Comparison of ENCODE assay signal across 17 cellular contexts in the genomic region with DNA sequence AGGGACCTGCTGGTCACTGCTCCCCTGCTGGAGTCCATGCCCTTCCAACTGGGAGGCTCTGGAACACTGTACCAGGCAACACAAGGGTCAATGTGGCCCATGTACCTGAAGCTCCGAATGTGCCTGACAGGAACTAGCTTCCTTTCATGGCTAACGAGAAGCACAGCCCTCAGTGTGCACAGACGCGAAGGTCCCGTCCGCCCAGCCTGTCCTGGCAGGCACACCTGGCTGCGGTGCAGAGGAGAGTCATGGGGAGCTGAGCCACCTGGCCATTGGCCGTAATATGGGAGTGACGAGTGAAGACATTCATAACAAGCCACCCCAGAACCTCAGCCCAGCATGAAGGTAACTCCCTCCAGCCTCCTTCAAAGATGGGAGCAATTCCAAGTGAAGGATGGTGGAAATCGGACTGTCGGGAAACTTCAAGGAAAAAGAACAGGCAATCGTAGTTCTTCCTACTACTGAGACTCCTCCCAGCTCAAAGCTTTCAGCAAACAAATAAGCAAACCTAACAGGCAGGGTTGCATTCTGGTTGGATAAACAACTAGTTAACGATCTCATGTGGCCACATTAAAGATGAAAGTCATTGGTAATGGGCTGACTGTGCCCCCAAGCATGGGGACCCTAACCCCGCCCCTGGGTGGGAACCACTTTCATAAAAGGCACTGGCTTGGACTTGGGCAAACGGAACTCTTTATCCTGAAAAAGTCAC. TPM values are rescaled to one million over a fixed set of nuclear protein-coding genes. Genes with fewer than 3 reads are reported as not detected.
DNase-seq lines count a peak whose midpoint lies in the region; ATAC-seq, FAIRE-seq and TF ChIP-seq lines count a peak whose summit lies in the region.
"Had no signal": no experiment of that assay in that cellular context is flagged by ENCODE, and none has a peak within 500 bp of the region (broad histone marks: within the 10 kb centered on the region; RNA-seq: fewer than 3 reads in every experiment).

No MANE protein-coding gene starts in this region.

- H3K79me2 ChIP-seq in DND-41 (ENCODE audit: insufficient read depth, low read length) = peaks cover 84% of the 10 kb centered on the region
- peaks cover 3 to 73% of the 10 kb centered on the region in 2 experiments; a peak in 3 of 4 replicates for H3K79me2 ChIP-seq in H1 (ENCODE audit: control insufficient read depth in 1 of 2, insufficient read depth in 2 of 2, low read length in 2 of 2)
- peaks cover 97% of the 10 kb centered on the region for H3K79me2 ChIP-seq in osteoblast (ENCODE audit: insufficient read depth, low read length)

- H3K4ac ChIP-seq in H1 (replicated peaks; ENCODE audit: insufficient read length, low read depth, low read length) = no peak overlapping the region

- 89% methylated on average over 15 of the region's 15 CpGs; no CpG with 5 or more reads in 1 of the 2 experiments for WGBS in H1 (ENCODE audit: extremely low coverage in 1 of 2, insufficient coverage in 1 of 2, insufficient read length in 1 of 2, insufficient replicate concordance in 2 of 2, low coverage in 1 of 2, low lambda C conversion rate in 2 of 2, missing lambda C conversion rate in 1 of 2), 2 experiments

- no peak overlapping the region for H2AK5ac ChIP-seq in H1 (ENCODE audit: low read depth, low read length)

- H3K79me1 ChIP-seq in H1 (ENCODE audit: low read depth, low read length) = peaks cover 29% of the 10 kb centered on the region

- no peak for FAIRE-seq in H1 (lab: Jason Lieb, UNC)

- no peak for TF ChIP-seq EP300 in H1 (IDR thresholded peaks at IDR 0.05; ENCODE audit: borderline replicate concordance in 1 of 2, low read depth in 2 of 2, low read length in 2 of 2)

- H3K18ac ChIP-seq in H1 (ENCODE audit: extremely low read depth, low read length) = peak overlapping the region; percentile 44; the same call in 1 of the 2 replicates

- TF ChIP-seq RAD21 in H1 (IDR thresholded peaks at IDR 0.05 in 1 of 2, conservative IDR thresholded peaks at IDR 0.05 in 1 of 2; ENCODE audit: low read depth in 2 of 2, low read length in 2 of 2) = no peak

- CTCF ChIA-PET in H1 (lab: Charles Lee; ENCODE audit: partially characterized antibody) = interaction anchor here (1.0 to 3.6 kb wide), 7 partner anchors 11 to 82 kb away, joined by 3 to 18 read pairs (median 6); no protein-coding TSS in a partner anchor
- CTCF ChIA-PET in A673 (lab: Charles Lee) = no interaction called here

- H3K27me3 ChIP-seq in DND-41 (ENCODE audit: insufficient read depth, low read length, poor library complexity) (no peaks in the 10 kb centered on the region), H1 (replicated peaks in 1 of 4; ENCODE audit: control insufficient read depth in 3 of 4, extremely low read depth in 1 of 4, insufficient read depth in 3 of 4, low read length in 3 of 4) (no peaks in the 10 kb centered on the region; a peak in 1 of 7 replicates), osteoblast (ENCODE audit: insufficient read depth, low read length) (no peaks in the 10 kb centered on the region), A673 (replicated peaks; ENCODE audit: insufficient read depth, low read depth, low read length, poor library complexity) (no peaks in the 10 kb centered on the region)
- H3K27me3 ChIP-seq: BE2C had no signal

- no peak overlapping the region; the same call in 1 of the 2 replicates for H2BK12ac ChIP-seq in H1 (ENCODE audit: low read depth, low read length)

- ATAC-seq in DND-41 (ENCODE audit: insufficient read depth, low read depth) (no peak), GM19467 (IDR thresholded peaks at IDR 0.05; ENCODE audit: unreplicated experiment) (no peak)
- ATAC-seq: activated T-helper 17 cell treated with anti-CD3 and anti-CD28 coated beads, Interleukin-2, amount 50 U/mL, for 72 hours had no signal

- POLR2A ChIA-PET in H1 (lab: Charles Lee; ENCODE audit: partially characterized antibody) (interaction anchor here (0.7 to 4.0 kb wide), 10 partner anchors 11 to 176 kb away, joined by 3 to 42 read pairs (median 3); partner anchors contain the start of genes TMEM11 and USP22), A673 (lab: Charles Lee; ENCODE audit: low non-redundant PET) (no interaction called here)

- no peak overlapping the region for H3K4me2 ChIP-seq in DND-41 (ENCODE audit: insufficient read depth, low read length)
- peak overlapping the region; percentile 59 to 66; a peak in 3 of 4 replicates for H3K4me2 ChIP-seq in H1 (ENCODE audit: insufficient read depth in 1 of 2, low read depth in 2 of 2, low read length in 2 of 2)
- H3K4me2 ChIP-seq in osteoblast (ENCODE audit: insufficient read depth, low read length) = no peak overlapping the region

- H4K5ac ChIP-seq in H1 (ENCODE audit: insufficient read length, low read depth, low read length) = no peak overlapping the region

- H4K91ac ChIP-seq in H1 (replicated peaks; ENCODE audit: insufficient read length, low read length) = no peak overlapping the region

- no peak overlapping the region for H2BK20ac ChIP-seq in H1 (ENCODE audit: low read length)

- H3K27ac ChIP-seq in DND-41 (ENCODE audit: low read length) (0 out of 2 replicates have a peak overlapping the region, but pooled peaks have one; percentile 10), H1 (ENCODE audit: low read depth, low read length) (no peak overlapping the region), osteoblast (ENCODE audit: low read depth, low read length) (no peak overlapping the region), A673 (ENCODE audit: low read depth, low read length, poor library complexity, severe bottlenecking) (no peak overlapping the region)

- H3K9me3 ChIP-seq in DND-41 (ENCODE audit: insufficient read depth, low read length, severe bottlenecking) (no peaks in the 10 kb centered on the region), H1 (ENCODE audit: insufficient read depth in 2 of 2, low read depth in 1 of 2, low read length in 1 of 2) (no peaks in the 10 kb centered on the region), osteoblast (ENCODE audit: low read depth, low read length) (no peaks in the 10 kb centered on the region), A673 (ENCODE audit: low read depth, low read length, poor library complexity, severe bottlenecking) (no peaks in the 10 kb centered on the region)
- H3K9me3 ChIP-seq: BE2C had no signal

- BruUV-seq in A673 (replicated peaks; lab: Mats Ljungman, UMichigan) = no TSS peak

- no peak overlapping the region for H4K8ac ChIP-seq in H1 (ENCODE audit: extremely low read depth, insufficient read depth, low read length)

- H3K23me2 ChIP-seq in H1 (ENCODE audit: low read depth, low read length) = no peaks in the 10 kb centered on the region; the same call in 1 of the 2 replicates

- no peaks in the 10 kb centered on the region for H3K4me1 ChIP-seq in DND-41 (ENCODE audit: insufficient read depth, low read length)
- H3K4me1 ChIP-seq in H1 (replicated peaks in 1 of 4; ENCODE audit: control insufficient read depth in 3 of 4, insufficient read depth in 4 of 4, low read length in 3 of 4) = peaks cover 16 to 31% (median 24%) of the 10 kb centered on the region in 4 experiments
- peaks cover 3% of the 10 kb centered on the region for H3K4me1 ChIP-seq in osteoblast (ENCODE audit: insufficient read depth, low read length)
- H3K4me1 ChIP-seq in A673 (ENCODE audit: insufficient read depth, low read length, poor library complexity, severe bottlenecking) = no peaks in the 10 kb centered on the region

- H3K9ac ChIP-seq in DND-41 (ENCODE audit: low read depth, low read length) (no peak overlapping the region), H1 (replicated peaks in 1 of 4; ENCODE audit: extremely low read depth in 1 of 4, low read depth in 3 of 4, low read length in 3 of 4) (peak overlapping the region in 1 of 4 experiments; percentile 1; a peak in 1 of 7 replicates)

- intact Hi-C loops in A673 (cut with micrococcal nuclease; ENCODE audit: unreplicated experiment) = no loop called here

- no peak overlapping the region for H2BK120ac ChIP-seq in H1 (replicated peaks; ENCODE audit: low read depth, low read length)

- no peak overlapping the region for H3K23ac ChIP-seq in H1 (ENCODE audit: insufficient read length)

- H3K4me3 ChIP-seq in DND-41 (ENCODE audit: low read depth in 1 of 2, low read length in 2 of 2) = no peak overlapping the region
- H3K4me3 ChIP-seq in LNCaP clone FGC (ENCODE audit: low read depth, low read length) = peak overlapping the region; percentile 33
- H3K4me3 ChIP-seq in H1 (ENCODE audit: extremely low read depth in 1 of 4, insufficient read depth in 2 of 4, low read depth in 3 of 4, low read length in 4 of 4) = peak overlapping the region in 1 of 4 experiments; percentile 33; a peak in 2 of 8 replicates
- H3K4me3 ChIP-seq in osteoblast (ENCODE audit: insufficient read depth, low read length) = no peak overlapping the region
- H3K4me3 ChIP-seq in A673 (ENCODE audit: low read depth, low read length, poor library complexity, severe bottlenecking) = no peak overlapping the region

- TF ChIP-seq CTCF in DND-41 (IDR thresholded peaks at IDR 0.05; ENCODE audit: borderline replicate concordance, extremely low read depth, low read length, poor library complexity, severe bottlenecking) (no peak), LNCaP clone FGC (IDR thresholded peaks at IDR 0.05; ENCODE audit: control insufficient read depth, extremely low read depth, insufficient read depth) (no peak), H1 (IDR thresholded peaks at IDR 0.05; ENCODE audit: control extremely low read depth in 1 of 3, insufficient read depth in 1 of 3, low read depth in 1 of 3, low read length in 3 of 3) (no peak), osteoblast (IDR thresholded peaks at IDR 0.05; ENCODE audit: extremely low read depth, low read depth, low read length) (no peak), A673 (conservative IDR thresholded peaks at IDR 0.05; ENCODE audit: low read depth, low read length) (no peak)

- H2AFZ ChIP-seq in DND-41 (ENCODE audit: low read depth, low read length) = no peak overlapping the region
- H2AFZ ChIP-seq in H1 (ENCODE audit: low read length) = no peak overlapping the region
- no peak overlapping the region for H2AFZ ChIP-seq in osteoblast (ENCODE audit: low read length)

- no peak overlapping the region for H3K56ac ChIP-seq in H1 (replicated peaks; ENCODE audit: insufficient read length, low read depth, low read length)

- H2BK5ac ChIP-seq in H1 (ENCODE audit: low read depth, low read length) = peak overlapping the region; percentile 71; the same call in 1 of the 2 replicates

- TF ChIP-seq POLR2A in H1 (IDR thresholded peaks at IDR 0.05; ENCODE audit: control extremely low read depth in 1 of 2, low read depth in 2 of 2, low read length in 2 of 2) = no peak

- H3K14ac ChIP-seq in H1 (ENCODE audit: insufficient read length) = no peak overlapping the region

- H4K20me1 ChIP-seq in DND-41 (ENCODE audit: insufficient read depth, low read length) (peaks cover 93% of the 10 kb centered on the region), H1 (replicated peaks in 1 of 2; ENCODE audit: control insufficient read depth in 1 of 2, insufficient read depth in 2 of 2, low read length in 2 of 2) (peaks cover 33 to 63% of the 10 kb centered on the region in 2 experiments), osteoblast (ENCODE audit: insufficient read depth, low read length) (peaks cover 71% of the 10 kb centered on the region)

- H3K36me3 ChIP-seq in DND-41 (ENCODE audit: insufficient read depth, low read length) = peaks cover 67% of the 10 kb centered on the region
- peaks cover 6 to 20% (median 11%) of the 10 kb centered on the region in 4 experiments; a peak in 7 of 8 replicates for H3K36me3 ChIP-seq in H1 (ENCODE audit: control insufficient read depth in 2 of 4, insufficient read depth in 4 of 4, low read length in 3 of 4)
- H3K36me3 ChIP-seq in osteoblast (ENCODE audit: insufficient read depth, low read length) = peaks cover 27% of the 10 kb centered on the region
- peaks cover 28% of the 10 kb centered on the region for H3K36me3 ChIP-seq in A673 (ENCODE audit: insufficient read depth, low read length, poor library complexity, severe bottlenecking)

- DNase-seq in DND-41 (no peak), LNCaP clone FGC (ENCODE audit: low read depth) (peak; percentile 72), H1 (ENCODE audit: low read depth in 1 of 2, low spot score in 2 of 2) (no peak), osteoblast (ENCODE audit: insufficient read length, low spot score, missing footprints) (peak; percentile 83), A673 (ENCODE audit: low spot score) (no peak), D341Med (ENCODE audit: low spot score) (no peak), GM19240 (ENCODE audit: insufficient read length, low spot score) (no peak)
- DNase-seq: activated CD4-positive, alpha-beta memory T cell treated with anti-CD3 and anti-CD28 coated beads for 36 hours; aorta; foreskin melanocyte; immature natural killer cell; NCI-H2171 treated with DMSO at 0.1 percent for 48 hours; occipital lobe; stimulated activated CD4-positive, alpha-beta T cell treated with anti-CD3 and anti-CD28 coated beads, Interleukin-12 subunit alpha, Interleukin-12 subunit beta, amount 100 ng/mL, for 4 hours had no signal

- no peak overlapping the region for H2BK15ac ChIP-seq in H1 (ENCODE audit: low read length)

RNA-seq across cellular contexts. Expression of gene TMEM11, which starts 13.2 kb away (rescaled TPM):
- 33.3 and 34.2 TPM in 2 replicates for total RNA-seq in H1 (2021; fragmentation: NEBNext Ultra II Directional; extraction: Animal tissue kit (Norgen Biotek cat#: 25700))
- polyA plus RNA-seq in H1 (2011; rRNA removed) = 90.4 and 133 TPM in 2 replicates
- 66.8 TPM for polyA plus RNA-seq in H1 (2011; cell fraction: cytosol; rRNA removed)
- 70.3 TPM for polyA plus RNA-seq in H1 (2011; cell fraction: nucleus; rRNA removed)
- 23.0 to 40.0 TPM (median 34.0 TPM) in 4 replicates for polyA plus RNA-seq in H1 (2012, experiment 1 of 2)
- polyA plus RNA-seq in H1 (2012, experiment 2 of 2) = 35.1 TPM
- 29.5 TPM for polyA plus RNA-seq in H1 (2013, experiment 1 of 2)
- polyA plus RNA-seq in H1 (2013, experiment 2 of 2) = 29.8 TPM
- polyA minus RNA-seq in H1 (2011; rRNA and poly(A)+ RNA removed) = 35.5 and 44.9 TPM in 2 replicates
- 27.9 TPM for polyA minus RNA-seq in H1 (2011; cell fraction: cytosol; rRNA and poly(A)+ RNA removed)
- polyA minus RNA-seq in H1 (2011; cell fraction: nucleus; rRNA and poly(A)+ RNA removed) = 38.5 TPM
- 12.1 and 18.1 TPM in 2 replicates for total RNA-seq in osteoblast
- 46.5 and 47.6 TPM in 2 replicates for total RNA-seq in A673 (2021)

RNA-seq across cellular contexts. Expression of gene NATD1, which starts 52.5 kb away (rescaled TPM):
- total RNA-seq in H1 (2021; fragmentation: NEBNext Ultra II Directional; extraction: Animal tissue kit (Norgen Biotek cat#: 25700)) = 7.5 and 8.4 TPM in 2 replicates
- polyA plus RNA-seq in H1 (2011; rRNA removed) = 5.4 and 8.8 TPM in 2 replicates
- 6.3 TPM for polyA plus RNA-seq in H1 (2011; cell fraction: cytosol; rRNA removed)
- 7.7 TPM for polyA plus RNA-seq in H1 (2011; cell fraction: nucleus; rRNA removed)
- 5.8 to 7.2 TPM (median 5.9 TPM) in 4 replicates for polyA plus RNA-seq in H1 (2012, experiment 1 of 2)
- 5.1 TPM for polyA plus RNA-seq in H1 (2012, experiment 2 of 2)
- 4.8 TPM for polyA plus RNA-seq in H1 (2013, experiment 1 of 2)
- polyA plus RNA-seq in H1 (2013, experiment 2 of 2) = 4.8 TPM
- 4.7 and 6.3 TPM in 2 replicates for polyA minus RNA-seq in H1 (2011; rRNA and poly(A)+ RNA removed)
- 5.9 TPM for polyA minus RNA-seq in H1 (2011; cell fraction: cytosol; rRNA and poly(A)+ RNA removed)
- 5.7 TPM for polyA minus RNA-seq in H1 (2011; cell fraction: nucleus; rRNA and poly(A)+ RNA removed)
- 13.0 and 15.2 TPM in 2 replicates for total RNA-seq in osteoblast
- 0.75 and 2.3 TPM in 2 replicates for total RNA-seq in A673 (2021)

Comparison
In these comparisons a context has a peak if more than half of its experiments do, and no peak if none do; other contexts are left out.
1. DNase-seq: peak in LNCaP clone FGC (single experiment) and osteoblast (single experiment); none in DND-41 (single experiment), H1 (0 of 2), A673 (single experiment), D341Med (single experiment) and GM19240 (single experiment).
2. H3K4me2 ChIP-seq: peak in H1 (2 of 2); none in DND-41 (single experiment) and osteoblast (single experiment).